ENCODE assay signal across 20 cellular contexts in the genomic region with DNA sequence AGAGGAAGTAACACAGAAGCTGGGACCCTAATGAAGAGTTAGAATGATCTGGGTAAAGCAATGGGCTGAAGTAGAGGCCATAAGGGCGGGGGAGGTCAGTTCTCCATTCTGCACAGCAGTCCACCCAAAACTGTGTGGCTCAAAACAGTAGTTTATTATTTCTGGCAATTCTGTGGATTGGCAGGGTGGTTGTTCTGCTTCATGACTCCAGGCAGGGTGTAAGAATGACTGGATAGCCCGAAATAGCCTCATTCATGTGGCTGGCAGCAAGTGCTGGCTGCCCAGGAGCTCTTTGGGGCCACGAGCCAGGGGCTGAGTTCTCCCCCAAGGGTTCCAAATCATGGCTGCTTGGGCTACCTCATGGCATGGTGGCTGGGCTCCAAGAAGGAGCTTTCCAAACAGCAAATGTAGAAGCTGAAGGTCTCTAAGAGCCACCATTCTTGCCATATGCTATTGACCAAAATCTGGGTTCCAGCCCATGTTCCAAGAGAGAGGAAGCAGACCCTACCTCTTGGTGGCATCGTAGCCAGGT.
DNase-seq lines count a peak whose midpoint lies in the region; ATAC-seq, FAIRE-seq and TF ChIP-seq lines count a peak whose summit lies in the region.
"Had no signal": no experiment of that assay in that cellular context is flagged by ENCODE, and none has a peak within 500 bp of the region (broad histone marks: within the 10 kb centered on the region; RNA-seq: fewer than 3 reads in every experiment).

No MANE protein-coding gene starts in this region.

- H3K9ac ChIP-seq in BLaER1 (no peak overlapping the region), GM12878 (ENCODE audit: control insufficient read depth, insufficient read depth, low read length) (no peak overlapping the region), neural progenitor cell (no peak overlapping the region), mesenchymal stem cell (ENCODE audit: low read length) (no peak overlapping the region), mammary epithelial cell (ENCODE audit: insufficient read depth, low read length) (no peak overlapping the region)

- H3K4me3 ChIP-seq in BLaER1, result no peak overlapping the region
- no peak overlapping the region for H3K4me3 ChIP-seq in MG63
- H3K4me3 ChIP-seq in GM12878, result no peak overlapping the region
- H3K4me3 ChIP-seq in neural progenitor cell, result no peak overlapping the region
- no peak overlapping the region for H3K4me3 ChIP-seq in mesenchymal stem cell (ENCODE audit: insufficient read depth in 1 of 2, low read depth in 1 of 2, low read length in 2 of 2)
- H3K4me3 ChIP-seq in mammary epithelial cell (replicated peaks in 1 of 3; ENCODE audit: insufficient read depth in 1 of 3, low read depth in 2 of 3, low read length in 3 of 3), result no peak overlapping the region

- no peak for ATAC-seq in GM12878
- ATAC-seq: HepG2 had no signal

- CTCF ChIA-PET in GM12878 (lab: Yijun Ruan, JAX), result interaction anchor here (1.0 to 1.8 kb wide), 2 partner anchors 13 to 33 kb away, joined by 4 to 5 read pairs; no protein-coding TSS in a partner anchor
- CTCF ChIA-PET in mammary epithelial cell (lab: Charles Lee; ENCODE audit: low non-redundant PET), result no interaction called here

- dilution Hi-C loops in mammary epithelial cell (cut with HindIII; ENCODE audit: low sequenced_read_pairs), result no loop called here

- H3K4me1 ChIP-seq in BLaER1, result peaks cover 21% of the 10 kb centered on the region
- no peaks in the 10 kb centered on the region for H3K4me1 ChIP-seq in GM12878 (ENCODE audit: control insufficient read depth, insufficient read depth, low read length)
- no peaks in the 10 kb centered on the region for H3K4me1 ChIP-seq in neural progenitor cell
- no peaks in the 10 kb centered on the region for H3K4me1 ChIP-seq in mesenchymal stem cell (ENCODE audit: control insufficient read depth, insufficient read depth, low read depth, low read length)
- no peaks in the 10 kb centered on the region for H3K4me1 ChIP-seq in mammary epithelial cell (ENCODE audit: insufficient read depth, low read length)

- H3K27me3 ChIP-seq in BLaER1 (no peaks in the 10 kb centered on the region), MG63 (peaks cover 3% of the 10 kb centered on the region; the same call in 1 of the 2 replicates), GM12878 (replicated peaks in 1 of 2; ENCODE audit: control insufficient read depth in 2 of 2, insufficient read depth in 2 of 2, low read length in 1 of 2) (no peaks in the 10 kb centered on the region), neural progenitor cell (no peaks in the 10 kb centered on the region), mesenchymal stem cell (ENCODE audit: control insufficient read depth in 1 of 2, insufficient read depth in 1 of 2, low read length in 2 of 2) (peaks cover 0 to 40% of the 10 kb centered on the region in 2 experiments), mammary epithelial cell (ENCODE audit: insufficient read depth, low read length) (peaks cover 5% of the 10 kb centered on the region)

- H3K79me2 ChIP-seq in GM12878 (ENCODE audit: control insufficient read depth, insufficient read depth, low read length) (no peaks in the 10 kb centered on the region), neural progenitor cell (ENCODE audit: low read depth) (no peaks in the 10 kb centered on the region), mammary epithelial cell (ENCODE audit: insufficient read depth, low read length) (no peaks in the 10 kb centered on the region)

- H4K91ac ChIP-seq in mesenchymal stem cell (ENCODE audit: low read length), result no peak overlapping the region

- in situ Hi-C loops in GM12878 (cut with MboI), result no loop called here
- in situ Hi-C loops in mammary epithelial cell (cut with MboI; ENCODE audit: low sequenced_read_pairs in 2 of 2), result no loop called here

- DNase-seq in MG63 (peak; percentile 59), GM12878 (ENCODE audit: low read depth, low spot score) (no peak), neural progenitor cell (ENCODE audit: low spot score) (no peak), glomerular visceral epithelial cell (ENCODE audit: extremely low spot score) (no peak), mesenteric fat pad (ENCODE audit: low spot score) (no peak), mesenchymal stem cell (no peak), mammary epithelial cell (no peak)
- DNase-seq: 8988T; Caco-2; CD4-positive, alpha-beta T cell; DMS153; DMS79; GDM1; H9 had no signal

- H3K79me1 ChIP-seq in mesenchymal stem cell (replicated peaks; ENCODE audit: low read length, poor library complexity, severe bottlenecking), result no peaks in the 10 kb centered on the region

- RAD21 ChIA-PET in GM12878 (lab: Charles Lee; ENCODE audit: unreplicated experiment), result no interaction called here

- no peak overlapping the region for H2AK5ac ChIP-seq in mesenchymal stem cell (ENCODE audit: low read length, severe bottlenecking)

- TF ChIP-seq CTCF in GM12878 (IDR thresholded peaks at IDR 0.05 in 2 of 3, conservative IDR thresholded peaks at IDR 0.05 in 1 of 3; ENCODE audit: control insufficient read depth in 2 of 3, extremely low read depth in 1 of 3, insufficient read depth in 1 of 3, low read depth in 3 of 3, low read length in 3 of 3), result no peak
- TF ChIP-seq CTCF in neural progenitor cell (IDR thresholded peaks at IDR 0.05), result no peak
- no peak for TF ChIP-seq CTCF in mammary epithelial cell (conservative IDR thresholded peaks at IDR 0.05 in 1 of 2, IDR thresholded peaks at IDR 0.05 in 1 of 2; ENCODE audit: extremely low read depth in 1 of 2, insufficient read depth in 1 of 2, low read depth in 1 of 2, low read length in 2 of 2)

- TF ChIP-seq RAD21 in GM12878 (IDR thresholded peaks at IDR 0.05; ENCODE audit: insufficient read depth, low read depth, low read length), result no peak

- no peak overlapping the region for H2BK120ac ChIP-seq in mesenchymal stem cell (ENCODE audit: low read depth, low read length)

- no peaks in the 10 kb centered on the region for H3F3A ChIP-seq in neural progenitor cell (ENCODE audit: low read depth)

- H3K4me2 ChIP-seq in BLaER1 (peak overlapping the region; percentile 45), GM12878 (ENCODE audit: control insufficient read depth, insufficient read depth) (no peak overlapping the region), neural progenitor cell (no peak overlapping the region), mesenchymal stem cell (ENCODE audit: low read length, poor library complexity, severe bottlenecking) (no peak overlapping the region), mammary epithelial cell (ENCODE audit: insufficient read depth, low read depth, low read length) (no peak overlapping the region)

- no peak overlapping the region for H3K4me3 Mint-ChIP-seq in neural progenitor cell
- H3K4me3 Mint-ChIP-seq: CD4-positive, alpha-beta T cell; H9; IgD-negative memory B cell had no signal

- peaks cover 23% of the 10 kb centered on the region for H3K4me1 Mint-ChIP-seq in neural progenitor cell

- peak overlapping the region; percentile 3 for H3K27ac Mint-ChIP-seq in neural progenitor cell
- H3K27ac Mint-ChIP-seq: CD4-positive, alpha-beta T cell; H9; IgD-negative memory B cell had no signal

- FAIRE-seq in GM12878 (lab: Jason Lieb, UNC), result no peak
- FAIRE-seq: GM19239, H1, HepG2 had no signal

- H3K18ac ChIP-seq in mesenchymal stem cell (ENCODE audit: low read depth in 1 of 2, low read length in 2 of 2), result no peak overlapping the region

- H3K23ac ChIP-seq in mesenchymal stem cell (ENCODE audit: low read length in 2 of 2), result no peak overlapping the region

- H3K9me3 ChIP-seq in BLaER1 (no peaks in the 10 kb centered on the region), MG63 (no peaks in the 10 kb centered on the region), GM12878 (replicated peaks; ENCODE audit: control insufficient read depth, insufficient read depth, low read length) (no peaks in the 10 kb centered on the region), neural progenitor cell (ENCODE audit: low read depth) (no peaks in the 10 kb centered on the region), mesenchymal stem cell (ENCODE audit: control insufficient read depth, low read length) (no peaks in the 10 kb centered on the region), mammary epithelial cell (replicated peaks; ENCODE audit: insufficient read depth, low read length) (no peaks in the 10 kb centered on the region)
- H3K9me3 ChIP-seq: Caco-2 had no signal

- H3K36me3 ChIP-seq in BLaER1 (no peaks in the 10 kb centered on the region), MG63 (no peaks in the 10 kb centered on the region), GM12878 (ENCODE audit: control insufficient read depth in 2 of 2, insufficient read depth in 2 of 2, low read length in 1 of 2) (no peaks in the 10 kb centered on the region), neural progenitor cell (no peaks in the 10 kb centered on the region), mesenchymal stem cell (ENCODE audit: control insufficient read depth in 1 of 2, insufficient read depth in 2 of 2, low read depth in 1 of 2, low read length in 2 of 2) (no peaks in the 10 kb centered on the region), mammary epithelial cell (ENCODE audit: insufficient read depth, low read length) (no peaks in the 10 kb centered on the region)

- no peak for TF ChIP-seq POLR2A in GM12878 (IDR thresholded peaks at IDR 0.05; ENCODE audit: low read depth, low read length)

- H3K27me3 Mint-ChIP-seq in neural progenitor cell (ENCODE audit: insufficient read depth, low read depth), result peaks cover 8% of the 10 kb centered on the region

- intact Hi-C loops in GM12878 (cut with micrococcal nuclease; ENCODE audit: unreplicated experiment), result no loop called here
- intact Hi-C loops in mammary epithelial cell (cut with micrococcal nuclease), result no loop called here

- no peak overlapping the region for H3K27ac ChIP-seq in BLaER1
- H3K27ac ChIP-seq in GM12878 (ENCODE audit: control insufficient read depth, insufficient read depth), result no peak overlapping the region
- no peak overlapping the region for H3K27ac ChIP-seq in neural progenitor cell
- no peak overlapping the region for H3K27ac ChIP-seq in mesenchymal stem cell (ENCODE audit: low read length, poor library complexity, severe bottlenecking)
- H3K27ac ChIP-seq in mammary epithelial cell (ENCODE audit: insufficient read depth, low read depth, low read length), result no peak overlapping the region
- H3K27ac ChIP-seq: C4-2B had no signal

- H3K14ac ChIP-seq in mesenchymal stem cell (ENCODE audit: low read length in 2 of 2), result no peak overlapping the region

- WGBS in GM12878 (ENCODE audit: insufficient coverage, insufficient replicate concordance, low lambda C conversion rate, missing lambda C conversion rate), result 6% methylated on average over 4 of the region's 4 CpGs
- WGBS in mesenchymal stem cell, result 44% methylated on average over 4 of the region's 4 CpGs
- 12% methylated on average over 4 of the region's 4 CpGs for WGBS in mammary epithelial cell (ENCODE audit: low coverage, missing lambda C conversion rate)

- POLR2A ChIA-PET in GM12878 (lab: Charles Lee), result no interaction called here

- SMC1A ChIA-PET in GM12878 (lab: Charles Lee; ENCODE audit: uncharacterized antibody, unreplicated experiment), result no interaction called here

- no peak overlapping the region for H3K4ac ChIP-seq in mesenchymal stem cell (ENCODE audit: low read depth in 1 of 2, low read length in 2 of 2)

- H2BK15ac ChIP-seq in mesenchymal stem cell (ENCODE audit: low read depth, poor library complexity, severe bottlenecking), result no peak overlapping the region

- H2BK5ac ChIP-seq in mesenchymal stem cell (ENCODE audit: low read depth, low read length, poor library complexity, severe bottlenecking), result no peak overlapping the region

- peaks cover 7% of the 10 kb centered on the region for H3K9me3 Mint-ChIP-seq in neural progenitor cell
- H3K9me3 Mint-ChIP-seq: CD4-positive, alpha-beta T cell; IgD-negative memory B cell had no signal

- H2AFZ ChIP-seq in GM12878 (ENCODE audit: control insufficient read depth, low read depth, low read length) (no peak overlapping the region), neural progenitor cell (replicated peaks) (no peak overlapping the region), mesenchymal stem cell (ENCODE audit: low read depth, low read length) (no peak overlapping the region), mammary epithelial cell (ENCODE audit: low read depth, low read length) (no peak overlapping the region)

- H4K20me1 ChIP-seq in BLaER1, result no peaks in the 10 kb centered on the region
- no peaks in the 10 kb centered on the region for H4K20me1 ChIP-seq in GM12878 (ENCODE audit: control insufficient read depth, insufficient read depth)
- no peaks in the 10 kb centered on the region for H4K20me1 ChIP-seq in neural progenitor cell (ENCODE audit: low read depth)
- H4K20me1 ChIP-seq in mammary epithelial cell (ENCODE audit: insufficient read depth, low read length), result no peaks in the 10 kb centered on the region

- BruUV-seq in GM12878 (replicated peaks; lab: Mats Ljungman, UMichigan) (no TSS peak), mammary epithelial cell (replicated peaks; lab: Mats Ljungman, UMichigan) (no TSS peak)

- no peaks in the 10 kb centered on the region for H3K36me3 Mint-ChIP-seq in neural progenitor cell
- H3K36me3 Mint-ChIP-seq: IgD-negative memory B cell had no signal

- H2BK12ac ChIP-seq in mesenchymal stem cell (ENCODE audit: low read length in 2 of 2), result no peak overlapping the region

- TF ChIP-seq EP300 in GM12878 (IDR thresholded peaks at IDR 0.05; ENCODE audit: borderline replicate concordance in 1 of 2, control insufficient read depth in 1 of 2, low read depth in 2 of 2, low read length in 2 of 2), result no peak

- no peak overlapping the region for H4K8ac ChIP-seq in mesenchymal stem cell (ENCODE audit: low read length)
